In genomic region chr14:90489916-90490726, GRCh38 we compare ENCODE assay signal across 20 cellular contexts.
A peak's percentile ranks its signal among the peaks of the same experiment; 100 is the strongest.
DNase-seq lines count a peak whose midpoint lies in the region; ATAC-seq and TF ChIP-seq lines count a peak whose summit lies in the region.
"Had no signal": no experiment of that assay in that cellular context is flagged by ENCODE, and none has a peak within 500 bp of the region (broad histone marks: within the 10 kb centered on the region; RNA-seq: fewer than 3 reads in every experiment).

No MANE protein-coding gene starts in this region.

- H3K27ac ChIP-seq in HCT116 (ENCODE audit: low read depth, low read length) (no peak overlapping the region), brain microvascular endothelial cell (no peak overlapping the region), neural progenitor cell (no peak overlapping the region), psoas muscle (no peak overlapping the region)
- H3K27ac ChIP-seq: epithelial cell of prostate, left lung, Peyer's patch had no signal

- H3K4me1 ChIP-seq in HCT116 (ENCODE audit: control insufficient read depth in 1 of 2, insufficient read depth in 2 of 2, low read length in 2 of 2) (0 out of 4 replicates have a peak, but pooled peaks cover 0 to 4% of the 10 kb centered on the region in 2 experiments), neural progenitor cell (peaks cover 8% of the 10 kb centered on the region), psoas muscle (no peaks in the 10 kb centered on the region)

- H3K4me3 ChIP-seq in HCT116 (replicated peaks in 1 of 2; ENCODE audit: low read depth in 1 of 2, low read length in 2 of 2) (no peak overlapping the region), brain microvascular endothelial cell (ENCODE audit: low read depth, low read length) (no peak overlapping the region), neural progenitor cell (no peak overlapping the region), psoas muscle (no peak overlapping the region)
- H3K4me3 ChIP-seq: gastroesophageal sphincter, left lung, Peyer's patch had no signal

- no peak overlapping the region for H3K4me2 ChIP-seq in HCT116 (ENCODE audit: low read length)
- no peak overlapping the region for H3K4me2 ChIP-seq in neural progenitor cell

- CTCF ChIA-PET in HCT116 (lab: Charles Lee): no interaction called here

- TF ChIP-seq RAD21 in HCT116 (IDR thresholded peaks at IDR 0.05; ENCODE audit: low read depth): no peak

- DNase-seq in D341Med (ENCODE audit: low spot score) (peak; percentile 32), HCT116 (ENCODE audit: low read depth, low spot score) (no peak), brain microvascular endothelial cell (peak; percentile 31), neural progenitor cell (ENCODE audit: low spot score) (no peak), GM20000 (ENCODE audit: low spot score) (no peak), immature natural killer cell (no peak), psoas muscle (no peak), iPS-NIHi11 (ENCODE audit: low spot score) (no peak)
- DNase-seq: activated CD4-positive, alpha-beta T cell treated with anti-CD3 and anti-CD28 coated beads, Interleukin-2, amount 10 ng/mL, durations not matched to agents 7 days and 5 days; activated naive CD4-positive, alpha-beta T cell treated with Interleukin-2 at 50 U/mL for 16 hours; activated T-cell treated with anti-CD3 and anti-CD28 coated beads for 4 hours; EL; KBM-7; left lung; NCI-H748 treated with DMSO at 0.1 percent for 48 hours; Peyer's patch; stimulated activated naive CD8-positive, alpha-beta T cell treated with anti-CD3 and anti-CD28 coated beads, Interleukin-15, Interleukin-2, amounts not matched to agents 100 U/mL and 50 U/mL, for 24 hours had no signal

- no TSS peak for BruUV-seq in HCT116 (replicated peaks; lab: Mats Ljungman, UMichigan)

- in situ Hi-C loops in brain microvascular endothelial cell (cut with HindIII; ENCODE audit: low pct_ligation_motif_present, low sequenced_read_pairs): no loop called here

- H3K4me3 Mint-ChIP-seq in neural progenitor cell (peak overlapping the region; percentile 8), immature natural killer cell (no peak overlapping the region)
- H3K4me3 Mint-ChIP-seq: activated CD4-positive, alpha-beta T cell treated with anti-CD3 and anti-CD28 coated beads, Interleukin-2, amount 10 ng/mL, durations not matched to agents 7 days and 5 days had no signal

- POLR2A ChIA-PET in HCT116 (lab: Charles Lee): no interaction called here

- intact Hi-C loops in HCT116 (cut with micrococcal nuclease): no loop called here
- intact Hi-C loops in psoas muscle (cut with DNase I): loop anchor here in 1 of 2 donors (5.0 kb wide), 1 partner anchor 53 kb away; no protein-coding TSS in a partner anchor

- H3K9ac ChIP-seq in HCT116 (ENCODE audit: low read length) (no peak overlapping the region), neural progenitor cell (no peak overlapping the region)

- H3K27ac Mint-ChIP-seq in neural progenitor cell (peak overlapping the region; percentile 7), immature natural killer cell (no peak overlapping the region)
- H3K27ac Mint-ChIP-seq: activated CD4-positive, alpha-beta T cell treated with anti-CD3 and anti-CD28 coated beads, Interleukin-2, amount 10 ng/mL, durations not matched to agents 7 days and 5 days had no signal

- H2AFZ ChIP-seq in HCT116 (ENCODE audit: low read depth, low read length, poor library complexity, severe bottlenecking): no peak overlapping the region
- H2AFZ ChIP-seq in neural progenitor cell (replicated peaks): no peak overlapping the region

- no peak for TF ChIP-seq POLR2A in HCT116 (IDR thresholded peaks at IDR 0.05; ENCODE audit: borderline replicate concordance, extremely low read depth, insufficient read depth, insufficient read length)

- TF ChIP-seq CTCF in HCT116 (IDR thresholded peaks at IDR 0.05 in 2 of 3, conservative IDR thresholded peaks at IDR 0.05 in 1 of 3; ENCODE audit: borderline replicate concordance in 1 of 3, insufficient read depth in 1 of 3, low read depth in 2 of 3, low read length in 2 of 3): no peak
- TF ChIP-seq CTCF in brain microvascular endothelial cell (IDR thresholded peaks at IDR 0.05; ENCODE audit: low read depth, low read length, missing control alignments): no peak
- TF ChIP-seq CTCF in neural progenitor cell (IDR thresholded peaks at IDR 0.05): no peak
- TF ChIP-seq CTCF in GM20000 (IDR thresholded peaks at IDR 0.05; ENCODE audit: extremely low read depth, missing control alignments): no peak
- TF ChIP-seq CTCF in psoas muscle (IDR thresholded peaks at IDR 0.05): no peak

- H3K27me3 ChIP-seq in HCT116 (ENCODE audit: insufficient read depth, low read length) (no peaks in the 10 kb centered on the region), brain microvascular endothelial cell (replicated peaks) (no peaks in the 10 kb centered on the region), neural progenitor cell (no peaks in the 10 kb centered on the region), psoas muscle (ENCODE audit: insufficient read depth in 3 of 3, low read length in 2 of 3) (no peaks in the 10 kb centered on the region)
- H3K27me3 ChIP-seq: gastroesophageal sphincter, left lung, Peyer's patch had no signal

- 50 to 72% (median 56%) methylated on average over 8 of the region's 8 CpGs for WGBS in psoas muscle, 3 donors

- H3K4me1 Mint-ChIP-seq in neural progenitor cell: peaks cover 60% of the 10 kb centered on the region
- H3K4me1 Mint-ChIP-seq in immature natural killer cell: no peaks in the 10 kb centered on the region
- H3K4me1 Mint-ChIP-seq: activated CD4-positive, alpha-beta T cell treated with anti-CD3 and anti-CD28 coated beads, Interleukin-2, amount 10 ng/mL, durations not matched to agents 7 days and 5 days had no signal

- H3K36me3 Mint-ChIP-seq in neural progenitor cell (no peaks in the 10 kb centered on the region), immature natural killer cell (no peaks in the 10 kb centered on the region)

- no peaks in the 10 kb centered on the region for H3K9me3 ChIP-seq in HCT116 (ENCODE audit: control insufficient read depth in 1 of 2, insufficient read depth in 1 of 2, low read depth in 1 of 2, low read length in 2 of 2)
- no peaks in the 10 kb centered on the region for H3K9me3 ChIP-seq in neural progenitor cell (ENCODE audit: low read depth)
- H3K9me3 ChIP-seq in psoas muscle: no peaks in the 10 kb centered on the region
- H3K9me3 ChIP-seq: gastroesophageal sphincter, left lung, Peyer's patch had no signal

- ATAC-seq in HCT116: peak; percentile 54; the same call in 1 of the 2 replicates
- no peak for ATAC-seq in psoas muscle
- ATAC-seq: gastroesophageal sphincter; left lung; sciatic nerve; stimulated activated naive CD8-positive, alpha-beta T cell treated with anti-CD3 and anti-CD28 coated beads, Interleukin-15, Interleukin-2, amounts not matched to agents 100 U/mL and 50 U/mL, for 24 hours had no signal

- H4K20me1 ChIP-seq in HCT116 (ENCODE audit: insufficient read depth) (no peaks in the 10 kb centered on the region), neural progenitor cell (ENCODE audit: low read depth) (no peaks in the 10 kb centered on the region)

- RAD21 ChIA-PET in HCT116 (lab: Charles Lee; ENCODE audit: low non-redundant PET in 1 of 2, low total read pairs in 2 of 2, uncharacterized antibody in 2 of 2, unreplicated experiment in 2 of 2): no interaction called here

- no peaks in the 10 kb centered on the region for H3K9me2 ChIP-seq in HCT116 (ENCODE audit: insufficient read depth)

- H3K27me3 Mint-ChIP-seq in neural progenitor cell (ENCODE audit: insufficient read depth, low read depth) (peaks cover 19% of the 10 kb centered on the region), immature natural killer cell (ENCODE audit: low read depth in 3 of 3) (peaks cover 0 to 8% (median 5%) of the 10 kb centered on the region in 3 donors)
- H3K27me3 Mint-ChIP-seq: activated CD4-positive, alpha-beta T cell treated with anti-CD3 and anti-CD28 coated beads, Interleukin-2, amount 10 ng/mL, durations not matched to agents 7 days and 5 days had no signal

- H3K79me2 ChIP-seq in HCT116 (ENCODE audit: insufficient read depth, low read length) (no peaks in the 10 kb centered on the region), neural progenitor cell (ENCODE audit: low read depth) (no peaks in the 10 kb centered on the region)

- no peaks in the 10 kb centered on the region for H3K36me3 ChIP-seq in HCT116 (ENCODE audit: control insufficient read depth in 1 of 2, insufficient read depth in 2 of 2, low read length in 2 of 2)
- no peaks in the 10 kb centered on the region for H3K36me3 ChIP-seq in brain microvascular endothelial cell (replicated peaks)
- H3K36me3 ChIP-seq in neural progenitor cell: no peaks in the 10 kb centered on the region
- no peaks in the 10 kb centered on the region for H3K36me3 ChIP-seq in psoas muscle (ENCODE audit: insufficient read depth in 1 of 2, low read depth in 1 of 2)
- H3K36me3 ChIP-seq: gastroesophageal sphincter, left lung, Peyer's patch had no signal

- no peaks in the 10 kb centered on the region for H3F3A ChIP-seq in neural progenitor cell (ENCODE audit: low read depth)

- H3K9me3 Mint-ChIP-seq in neural progenitor cell (peaks cover 1% of the 10 kb centered on the region), immature natural killer cell (no peaks in the 10 kb centered on the region)
- H3K9me3 Mint-ChIP-seq: activated CD4-positive, alpha-beta T cell treated with anti-CD3 and anti-CD28 coated beads, Interleukin-2, amount 10 ng/mL, durations not matched to agents 7 days and 5 days had no signal

TF ChIP-seq in HCT116, 20 proteins besides CTCF, POLR2A, EP300 and RAD21 (continues in another document):
- TF ChIP-seq CBX3 (IDR thresholded peaks at IDR 0.05; ENCODE audit: low read depth): no peak

Comparison
In these comparisons a context has a peak if more than half of its experiments do, and no peak if none do; other contexts are left out.
1. DNase-seq: peak in D341Med (single experiment) and brain microvascular endothelial cell (single experiment); none in HCT116 (single experiment), neural progenitor cell (single experiment), GM20000 (single experiment), immature natural killer cell (0 of 3), psoas muscle (0 of 2) and iPS-NIHi11 (single experiment).